Comparison of ENCODE assay signal across 22 cellular contexts in the genomic region with DNA sequence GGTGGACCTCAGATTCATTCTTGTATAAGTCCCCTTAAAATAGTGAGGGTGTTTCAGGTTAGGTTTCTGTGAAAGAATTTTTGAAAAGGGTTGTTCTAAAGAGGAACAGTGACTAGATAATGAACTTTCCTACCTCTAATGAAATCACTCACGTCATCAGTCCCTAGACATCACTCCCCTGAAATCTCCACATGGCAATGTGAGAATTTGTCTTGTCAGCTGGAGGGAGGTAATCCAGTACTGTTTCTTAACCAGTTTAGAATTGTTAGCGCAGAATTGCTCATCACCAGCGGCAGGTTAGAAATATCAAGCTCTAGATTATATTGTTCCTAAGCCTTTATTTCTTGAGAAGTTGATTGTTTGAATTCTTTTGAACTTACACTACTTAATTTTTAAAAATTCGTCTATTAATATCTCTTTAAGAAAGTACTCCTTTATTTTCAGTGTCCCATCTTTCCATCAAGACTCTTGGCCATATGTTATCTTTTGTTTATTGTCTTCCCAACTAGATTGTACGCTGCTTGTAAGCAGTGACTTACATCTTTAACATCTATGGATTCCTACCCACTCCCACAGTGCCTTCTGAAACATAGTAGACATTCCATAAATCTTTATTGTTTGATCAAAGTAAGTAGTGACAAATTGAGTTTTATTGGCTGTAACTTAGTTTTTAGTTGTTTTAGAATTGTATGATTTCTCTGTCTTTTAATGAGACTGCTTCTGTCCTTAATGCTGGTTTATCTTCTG. TPM values are rescaled to one million over a fixed set of nuclear protein-coding genes. Genes with fewer than 3 reads are reported as not detected.
DNase-seq lines count a peak whose midpoint lies in the region; ATAC-seq, FAIRE-seq and TF ChIP-seq lines count a peak whose summit lies in the region.
"Had no signal": no experiment of that assay in that cellular context is flagged by ENCODE, and none has a peak within 500 bp of the region (broad histone marks: within the 10 kb centered on the region; RNA-seq: fewer than 3 reads in every experiment).

No MANE protein-coding gene starts in this region.

- TF ChIP-seq CTCF in A549 (IDR thresholded peaks at IDR 0.05) (no peak), dorsolateral prefrontal cortex (IDR thresholded peaks at IDR 0.05 in 54 of 56, conservative IDR thresholded peaks at IDR 0.05 in 2 of 56; ENCODE audit: low read depth in 1 of 56, partially characterized antibody in 56 of 56) (no peak)
- no peak for TF ChIP-seq CTCF in CD8-positive, alpha-beta T cell (IDR thresholded peaks at IDR 0.05)

- no peak for TF ChIP-seq RAD21 in A549 (conservative IDR thresholded peaks at IDR 0.05 in 1 of 2, IDR thresholded peaks at IDR 0.05 in 1 of 2)

- CTCF ChIA-PET in A549 (lab: Yijun Ruan, JAX): interaction anchor here (0.5 to 1.3 kb wide), 2 partner anchors 63 to 79 kb away, joined by 3 to 5 read pairs; no protein-coding TSS in a partner anchor
- CTCF ChIA-PET in CD8-positive, alpha-beta T cell (lab: Charles Lee): interaction anchor here (1.5 kb wide), 1 partner anchor 21 kb away, joined by 6 read pairs; no protein-coding TSS in a partner anchor

- peaks cover 38% of the 10 kb centered on the region for H3K4me1 ChIP-seq in A549
- peaks cover 6% of the 10 kb centered on the region for H3K4me1 ChIP-seq in CD8-positive, alpha-beta T cell (ENCODE audit: insufficient read depth, low read length)
- H3K4me1 ChIP-seq: right lobe of liver had no signal

- POLR2A ChIA-PET in A549 (lab: Yijun Ruan, JAX): no interaction called here
- POLR2A ChIA-PET in CD8-positive, alpha-beta T cell (lab: Charles Lee): interaction anchor here (1.0 to 1.4 kb wide), 2 partner anchors 10 to 41 kb away, joined by 3 to 5 read pairs; no protein-coding TSS in a partner anchor

- no peaks in the 10 kb centered on the region for H3K27me3 ChIP-seq in CD8-positive, alpha-beta T cell (ENCODE audit: insufficient read depth, low read length)
- H3K27me3 ChIP-seq in dorsolateral prefrontal cortex: no peaks in the 10 kb centered on the region
- H3K27me3 ChIP-seq: right lobe of liver had no signal

- TF ChIP-seq POLR2A in A549 (IDR thresholded peaks at IDR 0.05; ENCODE audit: low read length) (no peak), GM12892 (IDR thresholded peaks at IDR 0.05; ENCODE audit: low read depth, low read length) (no peak)

- H3K4me2 ChIP-seq in A549: peak overlapping the region; percentile 54
- H3K4me2 ChIP-seq: KMS-11, PC-9 had no signal

- FAIRE-seq in A549 (lab: Jason Lieb, UNC): peak; percentile 39
- no peak for FAIRE-seq in GM12892 (lab: Jason Lieb, UNC)
- FAIRE-seq: TTC549, urothelium cell line had no signal

- WGBS in A549 (ENCODE audit: missing lambda C conversion rate): 64% methylated on average over 5 of the region's 5 CpGs

- H3K27ac ChIP-seq in A549 (peak overlapping the region in 1 of 2 experiments; percentile 48; a peak in 3 of 6 replicates), dorsolateral prefrontal cortex (no peak overlapping the region)
- H3K27ac ChIP-seq in CD8-positive, alpha-beta T cell (ENCODE audit: low read depth, low read length): no peak overlapping the region
- H3K27ac ChIP-seq: KMS-11, PC-9, right lobe of liver had no signal

- TF ChIP-seq EP300 in A549 (IDR thresholded peaks at IDR 0.05): no peak

- peaks cover 12% of the 10 kb centered on the region for H3K36me3 ChIP-seq in CD8-positive, alpha-beta T cell (ENCODE audit: insufficient read depth, low read length)
- H3K36me3 ChIP-seq: right lobe of liver had no signal

- H3K4me3 ChIP-seq in A549 (no peak overlapping the region), dorsolateral prefrontal cortex (no peak overlapping the region)
- H3K4me3 ChIP-seq in CD8-positive, alpha-beta T cell (ENCODE audit: low read depth, low read length): no peak overlapping the region
- H3K4me3 ChIP-seq: PC-9, right lobe of liver had no signal

- intact Hi-C loops in CD8-positive, alpha-beta T cell (cut with DNase I, micrococcal nuclease): loop anchor here in 1 of 2 experiments (1.0 kb wide), 1 partner anchor 12 kb away; no protein-coding TSS in a partner anchor
- intact Hi-C loops in dorsolateral prefrontal cortex (cut with DNase I): no loop called here

- H3K9me3 ChIP-seq in A549: peaks cover 8% of the 10 kb centered on the region; the same call in 2 of the 3 replicates
- H3K9me3 ChIP-seq in CD8-positive, alpha-beta T cell (ENCODE audit: low read length): peaks cover 6% of the 10 kb centered on the region
- H3K9me3 ChIP-seq: Caco-2, right lobe of liver had no signal

- peaks cover 60% of the 10 kb centered on the region for H3K4me1 Mint-ChIP-seq in CD8-positive, alpha-beta T cell (ENCODE audit: low read depth)
- peaks cover 18 to 35% (median 20%) of the 10 kb centered on the region in 3 donors for H3K4me1 Mint-ChIP-seq in naive B cell

- no peak overlapping the region for H3K4me3 Mint-ChIP-seq in CD8-positive, alpha-beta T cell
- no peak overlapping the region for H3K4me3 Mint-ChIP-seq in naive B cell
- H3K4me3 Mint-ChIP-seq: mesothelial cell of epicardium had no signal

- H3K27ac Mint-ChIP-seq in CD8-positive, alpha-beta T cell: peak overlapping the region; percentile 56
- H3K27ac Mint-ChIP-seq in naive B cell: peak overlapping the region; percentile 13 to 87 (median 67)
- H3K27ac Mint-ChIP-seq: mesothelial cell of epicardium had no signal

- peaks cover 19% of the 10 kb centered on the region for H3K9me3 Mint-ChIP-seq in CD8-positive, alpha-beta T cell
- peaks cover 4 to 27% (median 16%) of the 10 kb centered on the region in 7 donors for H3K9me3 Mint-ChIP-seq in naive B cell

- peak; percentile 39 to 71; a peak in 4 of 6 replicates for ATAC-seq in A549
- ATAC-seq in CD8-positive, alpha-beta T cell: no peak
- no peak for ATAC-seq in naive B cell (ENCODE audit: low read depth in 2 of 2)
- ATAC-seq: left cardiac atrium, right lobe of liver had no signal

- peaks cover 77% of the 10 kb centered on the region for H3K36me3 Mint-ChIP-seq in CD8-positive, alpha-beta T cell
- H3K36me3 Mint-ChIP-seq in naive B cell: peaks cover 40 to 54% of the 10 kb centered on the region in 2 donors

- H3K27me3 Mint-ChIP-seq in CD8-positive, alpha-beta T cell (ENCODE audit: low read depth): no peaks in the 10 kb centered on the region
- H3K27me3 Mint-ChIP-seq in naive B cell: no peaks in the 10 kb centered on the region

- DNase-seq in A549 (ENCODE audit: low read depth in 1 of 2, low spot score in 1 of 2) (peak in 1 of 2 experiments; percentile 19), amniotic epithelial cell (ENCODE audit: low read depth) (peak; percentile 41), naive B cell (no peak), GM12892 (ENCODE audit: insufficient read length) (no peak), NCI-H2081 (lab: John Stamatoyannopoulos, UW) (no peak), dorsolateral prefrontal cortex (no peak), DMS 273 treated with DMSO at 0.1 percent for 48 hours (lab: John Stamatoyannopoulos, UW) (no peak)
- DNase-seq in CD8-positive, alpha-beta T cell: no peak
- DNase-seq: activated CD4-positive, alpha-beta T cell treated with anti-CD3 and anti-CD28 coated beads for 48 hours; Caco-2; foreskin fibroblast; left cardiac atrium; NCI-H1092; NCI-H2107; NCI-H526; nucleus accumbens; PC-9; right lobe of liver had no signal

TF ChIP-seq in A549, 52 proteins besides CTCF, POLR2A, EP300 and RAD21:
- TF ChIP-seq HOXB5 (CRISPR knock-in tag; IDR thresholded peaks at IDR 0.05) (no peak), MAFK (IDR thresholded peaks at IDR 0.05; ENCODE audit: partially characterized antibody) (peak; percentile 40), SMC3 (IDR thresholded peaks at IDR 0.05) (no peak)

RNA-seq across cellular contexts. Expression of a gene that starts 52.8 kb away (rescaled TPM):
- polyA plus RNA-seq in A549 (2011; rRNA removed) (9.2 and 12.0 TPM in 2 replicates), A549 (2017; fragmentation: RNase III; extraction: RNeasy Plus Mini Kit Qiagen cat#74134 plus additional on column Dnase treatment) (5.0 to 6.8 TPM (median 6.7 TPM) in 3 replicates), naive B cell (ENCODE audit: low read depth in 6 of 6) (10 to 100 TPM; 23.8 to 61.4 (median 49.6) TPM)
- 2.0 and 2.1 TPM in 2 replicates for polyA plus RNA-seq in A549 (2012; cell fraction: cytosol; rRNA removed)
- polyA plus RNA-seq in A549 (2012; cell fraction: nucleus; rRNA removed): 2.7 and 3.1 TPM in 2 replicates
- 4.9 and 7.9 TPM in 2 replicates for polyA minus RNA-seq in A549 (2011; rRNA and poly(A)+ RNA removed)
- total RNA-seq in CD8-positive, alpha-beta T cell: 10 to 100 TPM; 96.3 to 97.4 TPM
- 5.2 TPM for polyA plus RNA-seq in GM12892 (2012; ENCODE audit: missing spikeins)
- total RNA-seq in dorsolateral prefrontal cortex: 10 to 100 TPM; 19.8 to 49.0 (median 31.1) TPM

Comparison
In these comparisons a context has a peak if more than half of its experiments do, and no peak if none do; other contexts are left out.
1. ATAC-seq: peak in A549 (2 of 2); none in CD8-positive, alpha-beta T cell (single experiment) and naive B cell (0 of 2).